1 cellular context compared by ENCODE assay signal in genomic region chr6:51339728-51340127, GRCh38.
A peak's percentile ranks its signal among the peaks of the same experiment; 100 is the strongest.
TF ChIP-seq lines count a peak whose summit lies in the region.

No MANE protein-coding gene starts in this region.

TF ChIP-seq in HEK293, 187 proteins besides CTCF, POLR2A, EP300 and RAD21 (continued from another document):
- TF ChIP-seq ZBTB10 (tag by site-specific recombination; IDR thresholded peaks at IDR 0.05), result no peak
- no peak for TF ChIP-seq ZNF521 (tag by site-specific recombination; IDR thresholded peaks at IDR 0.05)
- no peak for TF ChIP-seq KLF1 (tag by site-specific recombination; IDR thresholded peaks at IDR 0.05)
- TF ChIP-seq ZNF404 (tag by site-specific recombination; IDR thresholded peaks at IDR 0.05), result no peak
- peak; percentile 84 for TF ChIP-seq ATF2 (tag by site-specific recombination; IDR thresholded peaks at IDR 0.05; ENCODE audit: low read depth)
